Comparison of ENCODE assay signal across 20 cellular contexts in genomic region chr9:100445903-100446549, GRCh38. TPM values are rescaled to one million over a fixed set of nuclear protein-coding genes. Genes with fewer than 3 reads are reported as not detected.
"Had no signal": no experiment of that assay in that cellular context is flagged by ENCODE, and none has a peak within 500 bp of the region (broad histone marks: within the 10 kb centered on the region; RNA-seq: fewer than 3 reads in every experiment).

No MANE protein-coding gene starts in this region.

- H3K4me3 Mint-ChIP-seq: memory B cell; naive thymus-derived CD4-positive, alpha-beta T cell; stimulated activated effector memory CD8-positive, alpha-beta T cell treated with anti-CD3 and anti-CD28 coated beads, Interleukin-12 subunit alpha, Interleukin-12 subunit beta, amount 100 ng/mL, for 72 hours; type B pancreatic cell had no signal

- H3K27me3 ChIP-seq: dorsolateral prefrontal cortex, neutrophil, pancreas, right lobe of liver, testis, tibial artery had no signal

- H3K4me3 ChIP-seq: dorsolateral prefrontal cortex, lung, pancreas, right lobe of liver, testis, tibial artery had no signal

- ATAC-seq: left lobe of liver; naive thymus-derived CD4-positive, alpha-beta T cell; pancreas; stimulated activated effector memory CD8-positive, alpha-beta T cell treated with anti-CD3 and anti-CD28 coated beads, Interleukin-12 subunit alpha, Interleukin-12 subunit beta, amount 100 ng/mL, for 72 hours; stimulated activated naive CD8-positive, alpha-beta T cell treated with anti-CD3 and anti-CD28 coated beads, Interleukin-15, Interleukin-2, amounts not matched to agents 100 U/mL and 50 U/mL, for 24 hours had no signal

- H3K9me3 Mint-ChIP-seq: memory B cell; stimulated activated effector memory CD8-positive, alpha-beta T cell treated with anti-CD3 and anti-CD28 coated beads, Interleukin-12 subunit alpha, Interleukin-12 subunit beta, amount 100 ng/mL, for 72 hours; type B pancreatic cell had no signal

- H3K27ac ChIP-seq: neutrophil, pancreas, right lobe of liver, testis, tibial artery had no signal

- H3K36me3 ChIP-seq: neutrophil had no signal

- DNase-seq: cerebellar nuclear complex; dorsolateral prefrontal cortex; effector CD4-positive, alpha-beta T cell; naive thymus-derived CD4-positive, alpha-beta T cell; pancreas; right lobe of liver; stimulated activated CD4-positive, alpha-beta T cell treated with anti-CD3 and anti-CD28 coated beads, Interleukin-2, amount 100 ng/mL, for 24 hours; stimulated activated CD4-positive, alpha-beta T cell treated with anti-CD3 and anti-CD28 coated beads, Interleukin-4, amount 100 ng/mL, for 24 hours; stimulated activated naive CD8-positive, alpha-beta T cell treated with anti-CD3 and anti-CD28 coated beads, Interleukin-15, Interleukin-2, amounts not matched to agents 100 U/mL and 50 U/mL, for 24 hours; testis; tibial artery had no signal

- H3K27ac Mint-ChIP-seq: memory B cell; naive thymus-derived CD4-positive, alpha-beta T cell; stimulated activated effector memory CD8-positive, alpha-beta T cell treated with anti-CD3 and anti-CD28 coated beads, Interleukin-12 subunit alpha, Interleukin-12 subunit beta, amount 100 ng/mL, for 72 hours; type B pancreatic cell had no signal

- H3K9me3 ChIP-seq: neutrophil, pancreas, right lobe of liver, testis, tibial artery had no signal

- H3K4me1 ChIP-seq: pancreas, testis, tibial artery had no signal

- H3K27me3 Mint-ChIP-seq: memory B cell; naive thymus-derived CD4-positive, alpha-beta T cell; type B pancreatic cell had no signal

RNA-seq across cellular contexts. Expression of gene TMEFF1, which starts 26.9 kb away (rescaled TPM):
- total RNA-seq: liver, mononuclear cell had no signal
- polyA plus RNA-seq: keratinocyte; liver; naive thymus-derived CD4-positive, alpha-beta T cell; pancreas had no signal
